In genomic region chr12:50925342-50925651, GRCh38 we compare ENCODE assay signal across 8 cellular contexts. TPM values are rescaled to one million over a fixed set of nuclear protein-coding genes. Genes with fewer than 3 reads are reported as not detected.
DNase-seq lines count a peak whose midpoint lies in the region; ATAC-seq and TF ChIP-seq lines count a peak whose summit lies in the region.

No MANE protein-coding gene starts in this region.

- in situ Hi-C loops in mammary epithelial cell (cut with MboI; ENCODE audit: low sequenced_read_pairs in 2 of 2) = no loop called here

- DNase-seq in mammary epithelial cell (no peak), lower leg skin (ENCODE audit: low spot score in 2 of 2) (no peak), thyroid gland (peak in 1 of 2 donors; percentile 27), posterior vena cava (ENCODE audit: low spot score) (no peak)
- DNase-seq in stimulated activated CD4-positive, alpha-beta T cell treated with anti-CD3 and anti-CD28 coated beads, Interleukin-1b, Interleukin-23, amount 100 ng/mL, for 48 hours = no peak
- no peak for DNase-seq in stimulated activated CD4-positive, alpha-beta T cell treated with anti-CD3 and anti-CD28 coated beads, Interleukin-2, amount 100 ng/mL, for 24 hours

- dilution Hi-C loops in mammary epithelial cell (cut with HindIII; ENCODE audit: low sequenced_read_pairs) = no loop called here

- peak; percentile 12 for ATAC-seq in HG03432 (IDR thresholded peaks at IDR 0.05; ENCODE audit: unreplicated experiment)

- peak overlapping the region; percentile 78 for H3K9ac ChIP-seq in BLaER1
- H3K9ac ChIP-seq in mammary epithelial cell (ENCODE audit: insufficient read depth, low read length) = peak overlapping the region; percentile 5

- H3K4me1 ChIP-seq in BLaER1 (peaks cover 69% of the 10 kb centered on the region), mammary epithelial cell (ENCODE audit: insufficient read depth, low read length) (peaks cover 32% of the 10 kb centered on the region), thyroid gland (peaks cover 36 to 38% of the 10 kb centered on the region in 2 donors)

- peaks cover 2% of the 10 kb centered on the region for H3K36me3 ChIP-seq in BLaER1
- H3K36me3 ChIP-seq in mammary epithelial cell (ENCODE audit: insufficient read depth, low read length) = no peaks in the 10 kb centered on the region
- H3K36me3 ChIP-seq in thyroid gland = peaks cover 2 to 15% of the 10 kb centered on the region in 2 donors

- no peak for TF ChIP-seq POLR2A in lower leg skin (IDR thresholded peaks at IDR 0.05)
- TF ChIP-seq POLR2A in thyroid gland (IDR thresholded peaks at IDR 0.05) = no peak

- H3K27me3 ChIP-seq in BLaER1 = no peaks in the 10 kb centered on the region
- no peaks in the 10 kb centered on the region for H3K27me3 ChIP-seq in mammary epithelial cell (ENCODE audit: insufficient read depth, low read length)
- no peaks in the 10 kb centered on the region for H3K27me3 ChIP-seq in thyroid gland

- no TSS peak for BruUV-seq in mammary epithelial cell (replicated peaks; lab: Mats Ljungman, UMichigan)

- TF ChIP-seq CTCF in mammary epithelial cell (conservative IDR thresholded peaks at IDR 0.05 in 1 of 2, IDR thresholded peaks at IDR 0.05 in 1 of 2; ENCODE audit: extremely low read depth in 1 of 2, insufficient read depth in 1 of 2, low read depth in 1 of 2, low read length in 2 of 2) (no peak), lower leg skin (IDR thresholded peaks at IDR 0.05) (no peak), thyroid gland (IDR thresholded peaks at IDR 0.05) (no peak)

- 22% methylated on average over 6 of the region's 7 CpGs for WGBS in mammary epithelial cell (ENCODE audit: low coverage, missing lambda C conversion rate)
- WGBS in lower leg skin, 2 donors = 10 to 22% methylated on average over 7 of the region's 7 CpGs
- whole genome bisulfite sequencing in thyroid gland, 2 donors = 5 to 9% methylated on average over 7 of the region's 7 CpGs

- H4K20me1 ChIP-seq in BLaER1 (no peaks in the 10 kb centered on the region), mammary epithelial cell (ENCODE audit: insufficient read depth, low read length) (no peaks in the 10 kb centered on the region)

- H3K79me2 ChIP-seq in mammary epithelial cell (ENCODE audit: insufficient read depth, low read length) = peaks cover 9% of the 10 kb centered on the region

- H3K4me3 ChIP-seq in BLaER1 (peak overlapping the region; percentile 69), mammary epithelial cell (replicated peaks in 1 of 3; ENCODE audit: insufficient read depth in 1 of 3, low read depth in 2 of 3, low read length in 3 of 3) (peak overlapping the region; percentile 39 to 63 (median 61)), lower leg skin (ENCODE audit: low read depth, poor library complexity, severe bottlenecking) (peak overlapping the region; percentile 75), thyroid gland (replicated peaks in 1 of 3) (peak overlapping the region; percentile 65 to 92 (median 80))

- peak overlapping the region; percentile 88 for H2AFZ ChIP-seq in mammary epithelial cell (ENCODE audit: low read depth, low read length)

- H3K9me3 ChIP-seq in BLaER1 (no peaks in the 10 kb centered on the region), mammary epithelial cell (replicated peaks; ENCODE audit: insufficient read depth, low read length) (no peaks in the 10 kb centered on the region), thyroid gland (no peaks in the 10 kb centered on the region)

- intact Hi-C loops in mammary epithelial cell (cut with micrococcal nuclease) (loop anchor here (2.0 kb wide), 1 partner anchor 160 kb away; the partner anchor contains the start of gene ATF1), lower leg skin (cut with DNase I; ENCODE audit: low total_unique reads) (no loop called here), thyroid gland (cut with DNase I) (loop anchor here (5.0 kb wide), 1 partner anchor 57 kb away; no protein-coding TSS in a partner anchor), posterior vena cava (cut with DNase I) (no loop called here)

- CTCF ChIA-PET in mammary epithelial cell (lab: Charles Lee; ENCODE audit: low non-redundant PET) = no interaction called here

- H3K27ac ChIP-seq in BLaER1 = peak overlapping the region; percentile 66
- H3K27ac ChIP-seq in mammary epithelial cell (ENCODE audit: insufficient read depth, low read depth, low read length) = no peak overlapping the region
- H3K27ac ChIP-seq in thyroid gland = peak overlapping the region; percentile 95 to 99 (median 98)

- H3K4me2 ChIP-seq in BLaER1 (peak overlapping the region; percentile 91), mammary epithelial cell (ENCODE audit: insufficient read depth, low read depth, low read length) (peak overlapping the region; percentile 83)

RNA-seq across cellular contexts. Expression of gene HIGD1C, which starts 27.0 kb away (rescaled TPM):
- total RNA-seq in mammary epithelial cell (not detected), lower leg skin (not detected), thyroid gland (not detected), posterior vena cava (not detected)
- polyA plus RNA-seq in mammary epithelial cell = not detected
- polyA minus RNA-seq in mammary epithelial cell = not detected

Comparison
In these comparisons a context has a peak if more than half of its experiments do, and no peak if none do; other contexts are left out.
1. intact Hi-C loops: an anchor here in mammary epithelial cell (2.0 kb wide) and thyroid gland (5.0 kb wide); none called in lower leg skin and posterior vena cava.